13 cellular contexts compared by ENCODE assay signal in genomic region chr9:1883004-1883403, GRCh38.
DNase-seq lines count a peak whose midpoint lies in the region; ATAC-seq, FAIRE-seq and TF ChIP-seq lines count a peak whose summit lies in the region.
"Had no signal": no experiment of that assay in that cellular context is flagged by ENCODE, and none has a peak within 500 bp of the region (broad histone marks: within the 10 kb centered on the region; RNA-seq: fewer than 3 reads in every experiment).

No MANE protein-coding gene starts in this region.

- no CpG with 5 or more reads among the region's 2 CpGs for WGBS in trophoblast cell (ENCODE audit: extremely low coverage, insufficient coverage, insufficient read length)

- H4K91ac ChIP-seq in trophoblast cell (ENCODE audit: low read depth, low read length), result no peak overlapping the region

- TF ChIP-seq CTCF in BE2C (IDR thresholded peaks at IDR 0.05; ENCODE audit: low read depth, low read length), result no peak

- H3K27me3 ChIP-seq in trophoblast cell (ENCODE audit: insufficient read depth, low read length) (no peaks in the 10 kb centered on the region), BE2C (no peaks in the 10 kb centered on the region)

- no peak overlapping the region for H3K4me2 ChIP-seq in trophoblast cell (ENCODE audit: low read length)

- no peaks in the 10 kb centered on the region for H3K79me2 ChIP-seq in trophoblast cell (ENCODE audit: control insufficient read depth, insufficient read depth, low read length, poor library complexity)

- H3K9me3 ChIP-seq in trophoblast cell (ENCODE audit: insufficient read depth, low read depth, low read length) (no peaks in the 10 kb centered on the region), BE2C (no peaks in the 10 kb centered on the region)

- H3K4me3 ChIP-seq in trophoblast cell (ENCODE audit: low read depth, low read length) (no peak overlapping the region), BE2C (ENCODE audit: low read depth, low read length) (no peak overlapping the region)

- peak; percentile 17 for FAIRE-seq in GM12892 (lab: Jason Lieb, UNC)
- FAIRE-seq: H1 had no signal

- H2AFZ ChIP-seq in trophoblast cell (ENCODE audit: insufficient read depth, low read length, poor library complexity), result no peak overlapping the region

- no peak for TF ChIP-seq POLR2A in GM12892 (IDR thresholded peaks at IDR 0.05; ENCODE audit: low read depth, low read length)

- ATAC-seq in left lobe of liver, result peak; percentile 67
- no peak for ATAC-seq in GM21381 (IDR thresholded peaks at IDR 0.05; ENCODE audit: unreplicated experiment)
- no peak for ATAC-seq in GM21737 (IDR thresholded peaks at IDR 0.05; ENCODE audit: unreplicated experiment)

- no peak overlapping the region for H3K27ac ChIP-seq in trophoblast cell (ENCODE audit: low read depth, low read length)

- no peak overlapping the region for H4K12ac ChIP-seq in trophoblast cell (ENCODE audit: low read depth, low read length)

- no peak overlapping the region for H2BK5ac ChIP-seq in trophoblast cell (ENCODE audit: low read depth, low read length, poor library complexity)

- no peak for DNase-seq in GM12892 (ENCODE audit: insufficient read length)
- no peak for DNase-seq in left lobe of liver (ENCODE audit: low spot score)
- DNase-seq in trophoblast cell, result peak; percentile 35 to 75
- no peak for DNase-seq in BE2C
- DNase-seq: CD4-positive, alpha-beta memory T cell; DMS153; DMS79; GDM1; H9; KG1 had no signal

- no peak overlapping the region for H3K18ac ChIP-seq in trophoblast cell (ENCODE audit: low read length)

- H3K14ac ChIP-seq in trophoblast cell (ENCODE audit: low read length), result no peak overlapping the region

- no peak overlapping the region for H2BK12ac ChIP-seq in trophoblast cell (ENCODE audit: low read length)

- H3K36me3 ChIP-seq in trophoblast cell (ENCODE audit: control insufficient read depth in 1 of 2, insufficient read depth in 2 of 2, low read length in 2 of 2), result no peaks in the 10 kb centered on the region
- H3K36me3 ChIP-seq in BE2C, result no peaks in the 10 kb centered on the region

- no peaks in the 10 kb centered on the region for H3K79me1 ChIP-seq in trophoblast cell (ENCODE audit: low read length)

- H4K8ac ChIP-seq in trophoblast cell (ENCODE audit: low read depth, low read length), result no peak overlapping the region

- H2AK5ac ChIP-seq in trophoblast cell (ENCODE audit: low read length), result no peak overlapping the region

- H3K9ac ChIP-seq in trophoblast cell (ENCODE audit: low read length), result no peak overlapping the region

- H3K4ac ChIP-seq in trophoblast cell (ENCODE audit: low read depth, low read length), result no peak overlapping the region

- H3K4me1 ChIP-seq in trophoblast cell (ENCODE audit: control insufficient read depth in 1 of 2, insufficient read depth in 2 of 2, low read length in 2 of 2), result no peaks in the 10 kb centered on the region
- H3K4me1 ChIP-seq in BE2C, result no peaks in the 10 kb centered on the region

- H2BK120ac ChIP-seq in trophoblast cell (ENCODE audit: insufficient read depth, low read length, poor library complexity), result no peak overlapping the region

- no peak overlapping the region for H3K23ac ChIP-seq in trophoblast cell (ENCODE audit: low read length)

Comparison
In these comparisons a context has a peak if more than half of its experiments do, and no peak if none do; other contexts are left out.
1. DNase-seq: peak in trophoblast cell (2 of 2); none in GM12892 (single experiment), left lobe of liver (single experiment) and BE2C (single experiment).